In genomic region chr10:127907411-127908105, GRCh38 we compare ENCODE assay signal across 8 cellular contexts. TPM values are rescaled to one million over a fixed set of nuclear protein-coding genes. Genes with fewer than 3 reads are reported as not detected.
A peak's percentile ranks its signal among the peaks of the same experiment; 100 is the strongest.
DNase-seq lines count a peak whose midpoint lies in the region; ATAC-seq, FAIRE-seq and TF ChIP-seq lines count a peak whose summit lies in the region.

No MANE protein-coding gene starts in this region.

- no peak for ATAC-seq in HG02870 (IDR thresholded peaks at IDR 0.05; ENCODE audit: unreplicated experiment)

- in situ Hi-C loops in brain microvascular endothelial cell (cut with HindIII; ENCODE audit: low pct_ligation_motif_present, low sequenced_read_pairs): loop anchor here (10.0 kb wide), 1 partner anchor 107 kb away; no protein-coding TSS in a partner anchor

- H3K4me1 ChIP-seq in HUES64 (ENCODE audit: insufficient read depth, low read length) (no peaks in the 10 kb centered on the region), kidney (ENCODE audit: control insufficient read depth in 1 of 2, insufficient read depth in 1 of 2, low read depth in 1 of 2, low read length in 2 of 2) (peaks cover 0 to 8% of the 10 kb centered on the region in 2 donors)

- H3K4me3 ChIP-seq in HUES64 (ENCODE audit: low read length) (peak overlapping the region; percentile 54), brain microvascular endothelial cell (ENCODE audit: low read depth, low read length) (peak overlapping the region; percentile 75), kidney (ENCODE audit: low read length in 2 of 2) (peak overlapping the region; percentile 3 to 55)

- H3K36me3 ChIP-seq in HUES64 (ENCODE audit: insufficient read depth, low read length) (no peaks in the 10 kb centered on the region), brain microvascular endothelial cell (replicated peaks) (no peaks in the 10 kb centered on the region), kidney (ENCODE audit: control insufficient read depth in 1 of 2, insufficient read depth in 2 of 2, low read length in 2 of 2) (no peaks in the 10 kb centered on the region)

- no peak for FAIRE-seq in kidney (lab: Jason Lieb, UNC)
- FAIRE-seq in urothelium cell line (lab: Jason Lieb, UNC): no peak

- H3K9ac ChIP-seq in HUES64 (ENCODE audit: low read depth, low read length) (no peak overlapping the region; the same call in 1 of the 2 replicates), kidney (ENCODE audit: low read length in 2 of 2) (no peak overlapping the region)

- H3K27ac ChIP-seq in HUES64 (ENCODE audit: low read depth, low read length): no peak overlapping the region
- peak overlapping the region; percentile 88 for H3K27ac ChIP-seq in brain microvascular endothelial cell
- H3K27ac ChIP-seq in kidney (ENCODE audit: low read depth in 2 of 2, low read length in 2 of 2): no peak overlapping the region

- peaks cover 25% of the 10 kb centered on the region for H3K27me3 ChIP-seq in HUES64 (ENCODE audit: insufficient read depth, low read length)
- no peaks in the 10 kb centered on the region for H3K27me3 ChIP-seq in brain microvascular endothelial cell (replicated peaks)

- intact Hi-C loops in kidney (cut with DNase I): loop anchor here (5.0 kb wide), 1 partner anchor 100 kb away; no protein-coding TSS in a partner anchor

- 17% methylated on average over 65 of the region's 65 CpGs for WGBS in HUES64

- TF ChIP-seq CTCF in brain microvascular endothelial cell (IDR thresholded peaks at IDR 0.05; ENCODE audit: low read depth, low read length, missing control alignments) (no peak), kidney (IDR thresholded peaks at IDR 0.05; ENCODE audit: borderline replicate concordance, extremely low read depth, insufficient read depth) (peak; percentile 9)

- H3K9me3 ChIP-seq in HUES64 (ENCODE audit: insufficient read depth, low read depth, low read length): no peaks in the 10 kb centered on the region
- H3K9me3 ChIP-seq in kidney (ENCODE audit: control insufficient read depth in 1 of 2, low read length in 2 of 2): no peaks in the 10 kb centered on the region

- DNase-seq in AG08396 (ENCODE audit: low spot score): peak; percentile 44
- DNase-seq in brain microvascular endothelial cell: no peak
- peak; percentile 83 for DNase-seq in kidney
- peak; percentile 37 for DNase-seq in stimulated activated CD4-positive, alpha-beta T cell treated with anti-CD3 and anti-CD28 coated beads, Interleukin-4, amount 100 ng/mL, for 1 hour
- DNase-seq in urothelium cell line (ENCODE audit: low spot score): no peak
- DNase-seq in SHP77 treated with DMSO at 0.1 percent for 48 hours (lab: John Stamatoyannopoulos, UW): no peak

RNA-seq across cellular contexts. Expression of gene PTPRE, which starts 0.7 kb away (rescaled TPM):
- polyA plus RNA-seq in HUES64 (2013, experiment 1 of 2): 0.45 TPM
- polyA plus RNA-seq in HUES64 (2013, experiment 2 of 2): 1.5 TPM
- 25.7 TPM for total RNA-seq in kidney
- polyA plus RNA-seq in kidney (ENCODE audit: insufficient read depth, low read depth, low replicate concordance): 1.1 TPM

RNA-seq across cellular contexts. Expression of gene CLRN3, which starts 14.8 kb away (rescaled TPM):
- polyA plus RNA-seq in HUES64 (2013, experiment 1 of 2): not detected
- polyA plus RNA-seq in HUES64 (2013, experiment 2 of 2): not detected
- 9.4 TPM for total RNA-seq in kidney
- 42.1 TPM for polyA plus RNA-seq in kidney (ENCODE audit: insufficient read depth, low read depth, low replicate concordance)

Comparison
In these comparisons a context has a peak if more than half of its experiments do, and no peak if none do; other contexts are left out.
1. DNase-seq: peak in AG08396 (single experiment), kidney (single experiment) and stimulated activated CD4-positive, alpha-beta T cell treated with anti-CD3 and anti-CD28 coated beads, Interleukin-4, amount 100 ng/mL, for 1 hour (single experiment); none in brain microvascular endothelial cell (single experiment), urothelium cell line (single experiment) and SHP77 treated with DMSO at 0.1 percent for 48 hours (single experiment).
2. Peak in every context shown above with its lines, with median percentiles within 50 percentile points of each other: H3K4me3 ChIP-seq.